8 cellular contexts compared by ENCODE assay signal in the genomic region with DNA sequence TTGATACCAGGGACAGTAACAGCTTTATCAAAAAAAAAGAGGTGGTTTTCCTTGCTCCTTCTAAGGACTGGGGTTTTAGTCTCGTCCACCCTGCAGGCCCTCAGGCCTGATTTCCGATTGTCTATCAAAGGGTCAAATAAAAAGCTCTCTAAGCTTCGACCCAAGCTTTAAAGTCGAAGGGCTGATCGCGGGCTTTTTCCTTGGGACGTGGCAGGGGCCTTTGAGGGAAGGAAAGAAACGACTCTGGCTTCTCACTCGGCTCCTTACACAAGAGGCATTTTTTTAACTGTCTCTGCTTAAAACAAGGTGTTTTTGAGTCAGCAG. TPM values are rescaled to one million over a fixed set of nuclear protein-coding genes. Genes with fewer than 3 reads are reported as not detected.
A peak's percentile ranks its signal among the peaks of the same experiment; 100 is the strongest.
DNase-seq lines count a peak whose midpoint lies in the region; ATAC-seq, FAIRE-seq and TF ChIP-seq lines count a peak whose summit lies in the region.

No MANE protein-coding gene starts in this region.

- H4K20me1 ChIP-seq in OCI-LY1 (ENCODE audit: insufficient read depth, low read length) = no peaks in the 10 kb centered on the region

- H3F3A ChIP-seq in OCI-LY1 (ENCODE audit: insufficient read depth, low read length) = no peaks in the 10 kb centered on the region

- H3K27me3 ChIP-seq in GM06990 (replicated peaks; ENCODE audit: control insufficient read depth, insufficient read depth, low read length) (no peaks in the 10 kb centered on the region), OCI-LY1 (ENCODE audit: insufficient read depth, low read length) (no peaks in the 10 kb centered on the region)

- no peak for ATAC-seq in HG02938 (IDR thresholded peaks at IDR 0.05; ENCODE audit: unreplicated experiment)

- peak overlapping the region; percentile 91 for H3K4me3 Mint-ChIP-seq in progenitor cell of endocrine pancreas (ENCODE audit: low read depth)

- peak overlapping the region; percentile 92 for H3K4me2 ChIP-seq in OCI-LY1 (ENCODE audit: low read length)

- H3K27me3 Mint-ChIP-seq in progenitor cell of endocrine pancreas = no peaks in the 10 kb centered on the region

- H3K27ac ChIP-seq in OCI-LY1 (ENCODE audit: low read depth, low read length, poor library complexity, severe bottlenecking) = peak overlapping the region; percentile 93

- H3K9me2 ChIP-seq in OCI-LY1 (ENCODE audit: low read depth, low read length) = no peaks in the 10 kb centered on the region

- no peaks in the 10 kb centered on the region for H3K36me3 Mint-ChIP-seq in progenitor cell of endocrine pancreas (ENCODE audit: insufficient read depth)

- TF ChIP-seq CTCF in GM06990 (IDR thresholded peaks at IDR 0.05; ENCODE audit: insufficient read depth, low read length, poor library complexity, severe bottlenecking) (no peak), OCI-LY1 (IDR thresholded peaks at IDR 0.05; ENCODE audit: low read length) (no peak), epithelial cell of esophagus (IDR thresholded peaks at IDR 0.05; ENCODE audit: insufficient read depth, low read depth, low read length, missing control alignments) (no peak), progenitor cell of endocrine pancreas (IDR thresholded peaks at IDR 0.05; ENCODE audit: unreplicated experiment) (no peak)

- peak overlapping the region; percentile 99 for H3K27ac Mint-ChIP-seq in progenitor cell of endocrine pancreas

- H2AFZ ChIP-seq in OCI-LY1 (ENCODE audit: low read length) = peak overlapping the region; percentile 34

- no peaks in the 10 kb centered on the region for H3K9me3 Mint-ChIP-seq in progenitor cell of endocrine pancreas (ENCODE audit: low read depth)

- H3K36me3 ChIP-seq in GM06990 (ENCODE audit: control insufficient read depth, insufficient read depth, low read length) (no peaks in the 10 kb centered on the region), OCI-LY1 (ENCODE audit: insufficient read depth, low read length) (no peaks in the 10 kb centered on the region)

- no peak for FAIRE-seq in HTR-8/SVneo (lab: Jason Lieb, UNC)

- peaks cover 29% of the 10 kb centered on the region for H3K79me2 ChIP-seq in OCI-LY1 (ENCODE audit: insufficient read depth, low read length)

- no peak for DNase-seq in GM06990 (ENCODE audit: extremely low read depth, insufficient read length)
- DNase-seq in epithelial cell of esophagus (ENCODE audit: low read depth) = no peak
- no peak for DNase-seq in progenitor cell of endocrine pancreas (ENCODE audit: low spot score, unreplicated experiment)
- DNase-seq in NCI-H2107 treated with DMSO at 0.1 percent for 48 hours (lab: John Stamatoyannopoulos, UW; ENCODE audit: unreplicated experiment) = no peak
- DNase-seq in HTR-8/SVneo (ENCODE audit: insufficient read length, low spot score) = no peak
- DNase-seq in medulla oblongata (ENCODE audit: extremely low spot score) = no peak

- peak overlapping the region; percentile 89 for H3K9ac ChIP-seq in OCI-LY1 (ENCODE audit: low read length)

- peaks cover 17% of the 10 kb centered on the region for H3K4me1 Mint-ChIP-seq in progenitor cell of endocrine pancreas (ENCODE audit: low read depth)

- peaks cover 29% of the 10 kb centered on the region for H3K4me1 ChIP-seq in OCI-LY1 (ENCODE audit: insufficient read depth, low read length, severe bottlenecking)

- H3K4me3 ChIP-seq in GM06990 (replicated peaks; ENCODE audit: low read depth, low read length) (peak overlapping the region; percentile 69), OCI-LY1 (ENCODE audit: low read depth, low read length, poor library complexity, severe bottlenecking) (peak overlapping the region; percentile 85), epithelial cell of esophagus (ENCODE audit: low read length) (peak overlapping the region; percentile 85)

- no peaks in the 10 kb centered on the region for H3K9me3 ChIP-seq in OCI-LY1 (ENCODE audit: low read length)

RNA-seq across cellular contexts. Expression of gene KLHL24, which starts 0.4 kb away (rescaled TPM):
- 72.8 and 79.6 TPM in 2 replicates for total RNA-seq in progenitor cell of endocrine pancreas
